In genomic region chr1:94540440-94541174, GRCh38 we compare ENCODE assay signal across 8 cellular contexts. TPM values are rescaled to one million over a fixed set of nuclear protein-coding genes. Genes with fewer than 3 reads are reported as not detected.
DNase-seq lines count a peak whose midpoint lies in the region; ATAC-seq, FAIRE-seq and TF ChIP-seq lines count a peak whose summit lies in the region.

No MANE protein-coding gene starts in this region.

- intact Hi-C loops in pancreas (cut with DNase I): loop anchor here in 1 of 3 donors (10.0 kb wide), 1 partner anchor 104 kb away; no protein-coding TSS in a partner anchor
- intact Hi-C loops in posterior cingulate gyrus (cut with DNase I): loop anchor here (2.0 kb wide), 1 partner anchor 50 kb away; no protein-coding TSS in a partner anchor

- no peak for FAIRE-seq in pancreas (lab: Jason Lieb, UNC)

- H3K27me3 ChIP-seq in SJSA1 (replicated peaks) (no peaks in the 10 kb centered on the region), pancreas (no peaks in the 10 kb centered on the region)

- DNase-seq in Daoy (ENCODE audit: low read depth) (peak; percentile 50), SJSA1 (ENCODE audit: low read depth in 1 of 2, low spot score in 2 of 2) (peak in 1 of 2 experiments; percentile 26), fibroblast of mammary gland (ENCODE audit: low read depth) (no peak), pancreas (no peak), SIG-M5 treated with dmso at 0.1 percent for 504 hours (lab: John Stamatoyannopoulos, UW; ENCODE audit: unreplicated experiment) (no peak), RPMI8226 (no peak), posterior cingulate gyrus (no peak)

- H3K36me3 ChIP-seq in SJSA1 (peaks cover 59% of the 10 kb centered on the region), pancreas (peaks cover 0 to 6% (median 0%) of the 10 kb centered on the region in 3 donors)

- H3K9me3 ChIP-seq in SJSA1 (replicated peaks) (no peaks in the 10 kb centered on the region), pancreas (no peaks in the 10 kb centered on the region)

- peaks cover 64% of the 10 kb centered on the region for H3K4me1 ChIP-seq in SJSA1 (replicated peaks)
- peaks cover 14 to 28% (median 23%) of the 10 kb centered on the region in 3 donors for H3K4me1 ChIP-seq in pancreas

- ATAC-seq in pancreas (peak in 3 of 4 donors; percentile 3 to 18 (median 5)), GM18858 (IDR thresholded peaks at IDR 0.05; ENCODE audit: unreplicated experiment) (no peak)

- TF ChIP-seq CTCF in fibroblast of mammary gland (conservative IDR thresholded peaks at IDR 0.05; ENCODE audit: control insufficient read depth, insufficient read depth, low read depth, low read length) (no peak), pancreas (IDR thresholded peaks at IDR 0.05) (no peak)

- 18 to 24% methylated on average over 21 of the region's 21 CpGs for WGBS in pancreas, 2 donors

- peak overlapping the region; percentile 85 for H3K4me3 ChIP-seq in SJSA1
- peak overlapping the region; percentile 76 for H3K4me3 ChIP-seq in fibroblast of mammary gland (ENCODE audit: control insufficient read depth, low read depth, low read length)
- H3K4me3 ChIP-seq in pancreas: peak overlapping the region; percentile 81 to 98 (median 93)

- H3K27ac ChIP-seq in SJSA1 (peak overlapping the region; percentile 94), pancreas (peak overlapping the region; percentile 79 to 95 (median 90))

RNA-seq across cellular contexts. Expression of gene F3, which starts 1.0 kb away (rescaled TPM):
- total RNA-seq in Daoy (2014; rRNA removed; shearing (Covaris generic)): 73.0 and 96.7 TPM in 2 replicates
- total RNA-seq in SJSA1 (2014; rRNA removed; shearing (Covaris generic)): 54.7 and 63.4 TPM in 2 replicates
- 100 to 1,000 TPM in 1 of 6 donors, 10 to 100 TPM in 5; 14.8 to 117 (median 43.2) TPM for total RNA-seq in pancreas
- 10 to 100 TPM; 39.4 to 62.6 TPM for polyA plus RNA-seq in pancreas
